14 cellular contexts compared by ENCODE assay signal in the genomic region with DNA sequence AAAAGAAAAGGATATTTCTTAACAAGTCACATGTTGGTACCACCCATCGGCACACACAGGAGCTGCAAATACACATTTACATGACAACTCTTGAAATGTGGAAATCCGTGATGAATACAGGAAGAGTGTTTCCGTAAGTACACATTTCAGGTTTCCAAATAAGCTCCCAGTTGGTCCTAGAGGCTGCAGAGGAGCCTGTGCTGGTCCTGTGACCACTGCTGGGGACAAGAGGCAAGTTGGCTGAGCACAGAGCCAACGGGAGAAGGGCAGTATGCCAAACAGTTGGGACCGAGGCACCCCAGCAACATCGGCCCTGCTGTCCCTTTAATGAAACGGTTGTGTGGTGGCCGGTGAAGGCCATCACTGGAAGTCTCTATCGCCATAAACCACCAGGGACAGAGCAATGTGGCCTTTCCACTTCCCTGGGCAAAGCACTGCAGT. TPM values are rescaled to one million over a fixed set of nuclear protein-coding genes. Genes with fewer than 3 reads are reported as not detected.
A peak's percentile ranks its signal among the peaks of the same experiment; 100 is the strongest.
DNase-seq lines count a peak whose midpoint lies in the region; ATAC-seq and TF ChIP-seq lines count a peak whose summit lies in the region.
"Had no signal": no experiment of that assay in that cellular context is flagged by ENCODE, and none has a peak within 500 bp of the region (broad histone marks: within the 10 kb centered on the region; RNA-seq: fewer than 3 reads in every experiment).

No MANE protein-coding gene starts in this region.

- H3K27me3 Mint-ChIP-seq in naive B cell, result no peaks in the 10 kb centered on the region

- H3K4me3 ChIP-seq in BLaER1 treated with 17β-estradiol and CSF1 and Interleukin-3, amounts not matched to agents 10 nM and 100 nM, result peak overlapping the region in 4 of 10 experiments; percentile 10 to 46 (median 18); a peak in 3 of 20 replicates
- peak overlapping the region; percentile 23 for H3K4me3 ChIP-seq in GM12875 (ENCODE audit: low read depth, low read length)

- H3K36me3 Mint-ChIP-seq in naive B cell, result no peaks in the 10 kb centered on the region

- H3K36me3 ChIP-seq in BLaER1 treated with 17β-estradiol and CSF1 and Interleukin-3, amounts not matched to agents 10 nM and 100 nM, result peaks cover 9 to 56% (median 35%) of the 10 kb centered on the region in 11 experiments

- H3K4me1 ChIP-seq in BLaER1 treated with 17β-estradiol and CSF1 and Interleukin-3, amounts not matched to agents 10 nM and 100 nM, result peaks cover 90 to 100% (median 100%) of the 10 kb centered on the region in 10 experiments
- H3K4me1 ChIP-seq: Caco-2 had no signal

- H4K20me1 ChIP-seq in BLaER1 treated with 17β-estradiol and CSF1 and Interleukin-3, amounts not matched to agents 10 nM and 100 nM, result peaks cover 0 to 31% (median 13%) of the 10 kb centered on the region in 11 experiments; a peak in 8 of 22 replicates

- H3K9me3 Mint-ChIP-seq in naive B cell, result no peaks in the 10 kb centered on the region
- H3K9me3 Mint-ChIP-seq: nephron had no signal

- peak overlapping the region in 7 of 8 donors; percentile 15 to 88 (median 65) for H3K4me3 Mint-ChIP-seq in naive B cell
- H3K4me3 Mint-ChIP-seq: nephron had no signal

- in situ Hi-C loops in GM13976 (cut with MboI; ENCODE audit: low sequenced_read_pairs, unreplicated experiment), result no loop called here

- peaks cover 43 to 75% (median 45%) of the 10 kb centered on the region in 3 donors for H3K4me1 Mint-ChIP-seq in naive B cell

- no peaks in the 10 kb centered on the region for H3K9me3 ChIP-seq in BLaER1 treated with 17β-estradiol and CSF1 and Interleukin-3, amounts not matched to agents 10 nM and 100 nM (replicated peaks in 1 of 11)
- H3K9me3 ChIP-seq: Caco-2 had no signal

- ATAC-seq in naive B cell (ENCODE audit: low read depth in 2 of 2), result no peak
- no peak for ATAC-seq in GM21423 (IDR thresholded peaks at IDR 0.05; ENCODE audit: unreplicated experiment)
- no peak for ATAC-seq in GM19035 (IDR thresholded peaks at IDR 0.05; ENCODE audit: unreplicated experiment)

- H3K27me3 ChIP-seq in BLaER1 treated with 17β-estradiol and CSF1 and Interleukin-3, amounts not matched to agents 10 nM and 100 nM, result no peaks in the 10 kb centered on the region

- H3K27ac ChIP-seq in BLaER1 treated with 17β-estradiol and CSF1 and Interleukin-3, amounts not matched to agents 10 nM and 100 nM, result peak overlapping the region; percentile 66 to 88 (median 82)
- H3K27ac ChIP-seq in caudate nucleus (ENCODE audit: low read depth, low read length), result peak overlapping the region; percentile 37

- peak overlapping the region; percentile 52 to 76 (median 63) for H3K9ac ChIP-seq in BLaER1 treated with 17β-estradiol and CSF1 and Interleukin-3, amounts not matched to agents 10 nM and 100 nM

- TF ChIP-seq CTCF in GM12875 (IDR thresholded peaks at IDR 0.05; ENCODE audit: borderline replicate concordance, insufficient read depth, low read depth, low read length) (no peak), GM13976 (IDR thresholded peaks at IDR 0.05; ENCODE audit: borderline replicate concordance, control extremely low read depth, extremely low read depth, insufficient read depth, missing control alignments) (no peak)

- H3K27ac Mint-ChIP-seq in naive B cell, result peak overlapping the region; percentile 59 to 98 (median 90)
- H3K27ac Mint-ChIP-seq: nephron had no signal

- DNase-seq in caudate nucleus (lab: John Stamatoyannopoulos, UW), result peak in 9 of 61 donors; percentile 4 to 71 (median 16)
- DNase-seq in naive B cell, result no peak
- DNase-seq in activated gamma-delta T cell (lab: John Stamatoyannopoulos, UW), result no peak
- no peak for DNase-seq in GM13976 (ENCODE audit: low spot score)
- DNase-seq: activated CD8-positive, alpha-beta memory T cell treated with anti-CD3 and anti-CD28 coated beads, Interleukin-2, amount 50 U/mL, for 4 hours; Caco-2; dermis blood vessel endothelial cell; NCI-H345; trophoblast cell had no signal

- H3K4me2 ChIP-seq in BLaER1 treated with 17β-estradiol and CSF1 and Interleukin-3, amounts not matched to agents 10 nM and 100 nM, result peak overlapping the region; percentile 79 to 98 (median 88)

RNA-seq across cellular contexts. Expression of a gene that starts 38.5 kb away (rescaled TPM):
- polyA plus RNA-seq in naive B cell (ENCODE audit: low read depth in 6 of 6), result 10 to 100 TPM; 24.2 to 48.6 (median 35.3) TPM
